Comparison of ENCODE assay signal across 11 cellular contexts in the genomic region with DNA sequence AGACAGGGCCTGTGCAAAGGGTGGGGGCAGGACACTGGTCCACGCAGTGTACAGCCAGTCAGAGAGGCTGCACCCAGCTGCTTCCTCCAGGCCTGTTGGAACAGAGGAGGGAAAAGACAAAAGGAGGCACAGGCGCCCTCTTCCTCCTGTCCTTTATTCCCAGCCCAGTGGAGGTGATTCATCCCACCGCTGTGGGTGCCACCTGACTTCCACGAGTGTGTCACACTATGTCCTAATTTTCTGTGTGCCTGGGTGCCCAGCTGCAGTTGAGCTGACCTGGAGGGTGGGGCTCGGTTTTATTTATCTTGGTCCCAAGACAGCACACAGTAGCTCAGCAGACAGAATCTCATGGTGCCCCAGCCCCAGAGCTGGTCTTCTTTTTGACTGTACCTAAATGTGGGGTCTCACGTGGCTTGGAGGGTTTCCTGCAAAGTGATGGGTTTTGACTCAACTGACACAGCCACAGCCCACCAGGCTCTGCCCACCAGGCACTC. TPM values are rescaled to one million over a fixed set of nuclear protein-coding genes. Genes with fewer than 3 reads are reported as not detected.
DNase-seq lines count a peak whose midpoint lies in the region; ATAC-seq and TF ChIP-seq lines count a peak whose summit lies in the region.
"Had no signal": no experiment of that assay in that cellular context is flagged by ENCODE, and none has a peak within 500 bp of the region (broad histone marks: within the 10 kb centered on the region; RNA-seq: fewer than 3 reads in every experiment).

No MANE protein-coding gene starts in this region.

- H3K27ac Mint-ChIP-seq in T-helper 17 cell, result peak overlapping the region; percentile 90
- peak overlapping the region; percentile 61 for H3K27ac Mint-ChIP-seq in osteocyte (ENCODE audit: unreplicated experiment)
- H3K27ac Mint-ChIP-seq: activated T-helper 1 cell treated with anti-CD3 and anti-CD28 coated beads, Interleukin-12 subunit alpha, Interleukin-12 subunit beta, Interleukin-2, Interleukin-4 antibody, amounts not matched to agents 30 ng/mL and 10 ng/mL and 1 ng/mL, durations not matched to agents 14 hours and 24 hours and 36 hours had no signal

- DNase-seq in HCEC 1CT, result peak; percentile 11
- no peak for DNase-seq in T-helper 17 cell
- peak; percentile 51 to 71 for DNase-seq in foreskin keratinocyte
- no peak for DNase-seq in osteocyte (ENCODE audit: extremely low spot score, unreplicated experiment)
- no peak for DNase-seq in H7
- DNase-seq in foreskin melanocyte, result no peak
- DNase-seq: NCI-H446 treated with DMSO at 0.1 percent for 48 hours had no signal

- H3K4me1 Mint-ChIP-seq in T-helper 17 cell, result peaks cover 46% of the 10 kb centered on the region
- peaks cover 50% of the 10 kb centered on the region for H3K4me1 Mint-ChIP-seq in osteocyte (ENCODE audit: unreplicated experiment)

- no peaks in the 10 kb centered on the region for H3K27me3 Mint-ChIP-seq in T-helper 17 cell
- H3K27me3 Mint-ChIP-seq in osteocyte (ENCODE audit: unreplicated experiment), result no peaks in the 10 kb centered on the region
- H3K27me3 Mint-ChIP-seq: dendritic cell treated with granulocyte-macrophage colony-stimulating factor and Interleukin-4, amounts not matched to agents 40 ng/mL and 50 ng/mL, for 4 days had no signal

- H3K27me3 ChIP-seq in foreskin keratinocyte (no peaks in the 10 kb centered on the region), H7 (ENCODE audit: control insufficient read depth, insufficient read depth, low read length) (no peaks in the 10 kb centered on the region)

- TF ChIP-seq CTCF in foreskin keratinocyte (conservative IDR thresholded peaks at IDR 0.05) (peak; percentile 24), osteocyte (IDR thresholded peaks at IDR 0.05) (no peak)

- H3K9me3 ChIP-seq in T-helper 17 cell (ENCODE audit: control insufficient read depth, low read length, poor library complexity, severe bottlenecking), result no peaks in the 10 kb centered on the region

- ATAC-seq in T-helper 17 cell, result no peak
- ATAC-seq in foreskin keratinocyte, result peak; percentile 83
- no peak for ATAC-seq in HG03354 (IDR thresholded peaks at IDR 0.05; ENCODE audit: poor library complexity, severe bottlenecking, unreplicated experiment)
- ATAC-seq in GM19452 (IDR thresholded peaks at IDR 0.05; ENCODE audit: unreplicated experiment), result no peak

- no peaks in the 10 kb centered on the region for H3K36me3 ChIP-seq in H7 (replicated peaks; ENCODE audit: control insufficient read depth, insufficient read depth, low read length)

- no peaks in the 10 kb centered on the region for H3K9me3 Mint-ChIP-seq in osteocyte (ENCODE audit: unreplicated experiment)
- H3K9me3 Mint-ChIP-seq: activated T-helper 1 cell treated with anti-CD3 and anti-CD28 coated beads, Interleukin-12 subunit alpha, Interleukin-12 subunit beta, Interleukin-2, Interleukin-4 antibody, amounts not matched to agents 30 ng/mL and 10 ng/mL and 1 ng/mL, durations not matched to agents 14 hours and 24 hours and 36 hours; dendritic cell treated with granulocyte-macrophage colony-stimulating factor and Interleukin-4, amounts not matched to agents 40 ng/mL and 50 ng/mL, for 4 days had no signal

- peaks cover 6% of the 10 kb centered on the region for H3K36me3 Mint-ChIP-seq in T-helper 17 cell (ENCODE audit: low read depth)
- H3K36me3 Mint-ChIP-seq in osteocyte (ENCODE audit: unreplicated experiment), result no peaks in the 10 kb centered on the region

- no peak overlapping the region for H3K4me3 Mint-ChIP-seq in T-helper 17 cell
- H3K4me3 Mint-ChIP-seq in osteocyte (ENCODE audit: unreplicated experiment), result no peak overlapping the region
- H3K4me3 Mint-ChIP-seq: activated T-helper 1 cell treated with anti-CD3 and anti-CD28 coated beads, Interleukin-12 subunit alpha, Interleukin-12 subunit beta, Interleukin-2, Interleukin-4 antibody, amounts not matched to agents 30 ng/mL and 10 ng/mL and 1 ng/mL, durations not matched to agents 14 hours and 24 hours and 36 hours; dendritic cell treated with granulocyte-macrophage colony-stimulating factor and Interleukin-4, amounts not matched to agents 40 ng/mL and 50 ng/mL, for 4 days had no signal

- H3K4me3 ChIP-seq in H7 (ENCODE audit: insufficient read depth, low read depth, low read length), result no peak overlapping the region

- H3K27ac ChIP-seq in foreskin keratinocyte, result no peak overlapping the region

- H3K4me1 ChIP-seq in foreskin keratinocyte, result peaks cover 23% of the 10 kb centered on the region

RNA-seq across cellular contexts. Expression of a gene that starts 9.0 kb away (rescaled TPM):
- total RNA-seq in T-helper 17 cell (10 to 100 TPM; 42.7 to 44.1 TPM), foreskin keratinocyte (19.5 and 19.7 TPM in 2 replicates), osteocyte (47.4 and 53.1 TPM in 2 replicates)
- 19.7 and 20.4 TPM in 2 replicates for polyA plus RNA-seq in foreskin keratinocyte
- 12.3 and 13.1 TPM in 2 replicates for total RNA-seq in H7 (2014; rRNA removed; shearing (Covaris generic))

RNA-seq across cellular contexts. Expression of a gene that starts 33.2 kb away (rescaled TPM):
- total RNA-seq in T-helper 17 cell (not detected), foreskin keratinocyte (not detected in 2 replicates), osteocyte (not detected in 2 replicates)
- 0.03 TPM in 1 of 2 replicates, not detected in the other for polyA plus RNA-seq in foreskin keratinocyte
- total RNA-seq in H7 (2014; rRNA removed; shearing (Covaris generic)), result 0.52 and 0.97 TPM in 2 replicates
- total RNA-seq: activated T-helper 1 cell treated with anti-CD3 and anti-CD28 coated beads, Interleukin-12 subunit alpha, Interleukin-12 subunit beta, Interleukin-2, Interleukin-4 antibody, amounts not matched to agents 30 ng/mL and 10 ng/mL and 1 ng/mL, durations not matched to agents 14 hours and 24 hours and 36 hours had no signal

RNA-seq across cellular contexts. Expression of a gene that starts 33.4 kb away (rescaled TPM):
- 1 to 10 TPM; 1.3 to 2.1 TPM for total RNA-seq in T-helper 17 cell
- total RNA-seq in foreskin keratinocyte, result 3.6 and 3.8 TPM in 2 replicates
- polyA plus RNA-seq in foreskin keratinocyte, result 2.7 and 3.4 TPM in 2 replicates
- total RNA-seq in osteocyte, result 5.3 and 5.5 TPM in 2 replicates
- 3.6 and 4.7 TPM in 2 replicates for total RNA-seq in H7 (2014; rRNA removed; shearing (Covaris generic))

Comparison
In these comparisons a context has a peak if more than half of its experiments do, and no peak if none do; other contexts are left out.
1. DNase-seq: peak in HCEC 1CT (single experiment) and foreskin keratinocyte (2 of 2); none in T-helper 17 cell (0 of 3), osteocyte (single experiment), H7 (single experiment) and foreskin melanocyte (single experiment).